Comparison of ENCODE assay signal across 8 cellular contexts in genomic region chr4:127782025-127782274, GRCh38. TPM values are rescaled to one million over a fixed set of nuclear protein-coding genes. Genes with fewer than 3 reads are reported as not detected.
DNase-seq lines count a peak whose midpoint lies in the region; ATAC-seq and TF ChIP-seq lines count a peak whose summit lies in the region.

No MANE protein-coding gene starts in this region.

- ATAC-seq in GM19025 (IDR thresholded peaks at IDR 0.05; ENCODE audit: low read depth, unreplicated experiment) (peak; percentile 71), HG03139 (IDR thresholded peaks at IDR 0.05; ENCODE audit: unreplicated experiment) (peak; percentile 73), body of pancreas (peak; percentile 90), gastrocnemius medialis (peak; percentile 27 to 45)

- intact Hi-C loops in body of pancreas (cut with DNase I): no loop called here
- intact Hi-C loops in gastrocnemius medialis (cut with DNase I; ENCODE audit: low total_unique reads): loop anchor here (1.0 to 5.0 kb wide), 4 partner anchors 99 to 280 kb away; partner anchors contain the start of genes ABHD18, INTU, LARP1B and MFSD8

- 0% methylated on average over 13 to 30 of the region's 30 CpGs for WGBS in body of pancreas, 2 donors

- H3K27me3 ChIP-seq in body of pancreas (no peaks in the 10 kb centered on the region), iPS-18a (ENCODE audit: control insufficient read depth, insufficient read depth, low read length) (peaks cover 49% of the 10 kb centered on the region), gastrocnemius medialis (no peaks in the 10 kb centered on the region)

- peak overlapping the region; percentile 58 for H3K9ac ChIP-seq in iPS-18a (ENCODE audit: low read length)

- TF ChIP-seq CTCF in body of pancreas (IDR thresholded peaks at IDR 0.05) (no peak), gastrocnemius medialis (IDR thresholded peaks at IDR 0.05 in 4 of 5, conservative IDR thresholded peaks at IDR 0.05 in 1 of 5) (no peak)

- H3K4me1 ChIP-seq in body of pancreas (peaks cover 15% of the 10 kb centered on the region), iPS-18a (ENCODE audit: control insufficient read depth, low read depth, low read length) (peaks cover 4% of the 10 kb centered on the region), gastrocnemius medialis (peaks cover 0 to 10% of the 10 kb centered on the region in 2 donors)

- H3K27ac ChIP-seq in body of pancreas (peak overlapping the region; percentile 7 to 92 (median 86)), iPS-18a (ENCODE audit: low read length) (no peak overlapping the region), gastrocnemius medialis (peak overlapping the region; percentile 67 to 80 (median 78))

- H3K4me3 ChIP-seq in body of pancreas: peak overlapping the region; percentile 27 to 63
- H3K4me3 ChIP-seq in iPS-18a (ENCODE audit: low read length): peak overlapping the region; percentile 90
- peak overlapping the region; percentile 68 to 96 (median 80) for H3K4me3 ChIP-seq in gastrocnemius medialis

- in situ Hi-C loops in gastrocnemius medialis (cut with MboI; ENCODE audit: low sequenced_read_pairs in 4 of 4): loop anchor here in 2 of 4 donors (10.0 to 25.0 kb wide), 2 partner anchors 103 to 180 kb away; partner anchors contain the start of genes ABHD18 (in 1 of the 2), MFSD8 (in 1 of the 2) and PLK4 (in 1 of the 2)

- H3K9me3 ChIP-seq in body of pancreas: no peaks in the 10 kb centered on the region
- no peaks in the 10 kb centered on the region for H3K9me3 ChIP-seq in iPS-18a (ENCODE audit: control insufficient read depth, low read depth, low read length)
- no peaks in the 10 kb centered on the region for H3K9me3 ChIP-seq in gastrocnemius medialis

- no peaks in the 10 kb centered on the region for H3K36me3 ChIP-seq in body of pancreas (replicated peaks in 1 of 2; ENCODE audit: insufficient read depth in 1 of 2, low read depth in 2 of 2)
- H3K36me3 ChIP-seq in iPS-18a (ENCODE audit: control insufficient read depth, low read depth, low read length): no peaks in the 10 kb centered on the region
- H3K36me3 ChIP-seq in gastrocnemius medialis: no peaks in the 10 kb centered on the region

- TF ChIP-seq POLR2A in body of pancreas (IDR thresholded peaks at IDR 0.05): no peak
- TF ChIP-seq POLR2A in gastrocnemius medialis (IDR thresholded peaks at IDR 0.05): no peak

- DNase-seq in COR-L47 (lab: John Stamatoyannopoulos, UW) (peak; percentile 76), NOMO-1 treated with dmso at 0.1 percent for 144 hours (lab: John Stamatoyannopoulos, UW; ENCODE audit: unreplicated experiment) (peak; percentile 80), body of pancreas (peak; percentile 87 to 90 (median 89)), gastrocnemius medialis (peak in 1 of 2 donors; percentile 55), NCI-H2171 (lab: John Stamatoyannopoulos, UW) (no peak)

RNA-seq across cellular contexts. Expression of gene HSPA4L, which starts 0.2 kb away (rescaled TPM):
- total RNA-seq in body of pancreas: 1 to 10 TPM; 3.6 to 9.6 TPM
- 1 to 10 TPM in 2 of 4 donors, under 1 TPM in 2; 0.36 to 1.2 (median 0.74) TPM for total RNA-seq in gastrocnemius medialis

RNA-seq across cellular contexts. Expression of gene SLC25A31, which starts 51.8 kb away (rescaled TPM):
- total RNA-seq in body of pancreas (not detected), gastrocnemius medialis (not detected)

Comparison
In these comparisons a context has a peak if more than half of its experiments do, and no peak if none do; other contexts are left out.
1. ATAC-seq: peak in every context shown above with its lines; median percentile 90 in body of pancreas; 73 in HG03139; 71 in GM19025; 36 in gastrocnemius medialis.